ENCODE assay signal across 9 cellular contexts in genomic region chr19:13012390-13012689, GRCh38. TPM values are rescaled to one million over a fixed set of nuclear protein-coding genes. Genes with fewer than 3 reads are reported as not detected.
DNase-seq lines count a peak whose midpoint lies in the region; ATAC-seq lines count a peak whose summit lies in the region.
"Had no signal": no experiment of that assay in that cellular context is flagged by ENCODE, and none has a peak within 500 bp of the region (broad histone marks: within the 10 kb centered on the region; RNA-seq: fewer than 3 reads in every experiment).

No MANE protein-coding gene starts in this region.

- H3K36me3 ChIP-seq in aorta (ENCODE audit: control insufficient read depth in 1 of 2, insufficient read depth in 2 of 2, low read length in 1 of 2) = no peaks in the 10 kb centered on the region

- H3K27ac ChIP-seq in right cardiac atrium (ENCODE audit: low read length) (peak overlapping the region; percentile 49), caudate nucleus (ENCODE audit: low read depth, low read length) (peak overlapping the region; percentile 74), aorta (ENCODE audit: low read depth in 1 of 2, low read length in 2 of 2) (peak overlapping the region; percentile 82 to 87)

- peaks cover 34 to 52% (median 45%) of the 10 kb centered on the region in 3 donors for H3K4me1 Mint-ChIP-seq in naive B cell

- H3K36me3 Mint-ChIP-seq in naive B cell = peaks cover 0 to 12% of the 10 kb centered on the region in 2 donors

- H3K27ac Mint-ChIP-seq in naive B cell = peak overlapping the region in 2 of 6 donors; percentile 83 to 89

- H3K27me3 Mint-ChIP-seq in naive B cell = peaks cover 37 to 89% (median 81%) of the 10 kb centered on the region in 3 donors

- H3K4me3 Mint-ChIP-seq in naive B cell = peak overlapping the region; percentile 87 to 98 (median 94)

- WGBS in right cardiac atrium = 36% methylated on average over 23 of the region's 23 CpGs
- WGBS in aorta, 2 donors = 64 to 70% methylated on average over 23 of the region's 23 CpGs

- intact Hi-C loops in right cardiac atrium (cut with DNase I) (no loop called here), Right ventricle myocardium superior (cut with DNase I) (no loop called here), aorta (cut with DNase I) (no loop called here)

- no peak for ATAC-seq in right cardiac atrium
- ATAC-seq in Right ventricle myocardium superior (ENCODE audit: poor library complexity) = no peak
- ATAC-seq in naive B cell (ENCODE audit: low read depth in 2 of 2) = no peak
- no peak for ATAC-seq in aorta (ENCODE audit: low FRiP score)

- H3K27me3 ChIP-seq in right cardiac atrium (ENCODE audit: control insufficient read depth, insufficient read depth) (no peaks in the 10 kb centered on the region), aorta (ENCODE audit: control insufficient read depth in 1 of 2, insufficient read depth in 2 of 2, low read length in 1 of 2) (no peaks in the 10 kb centered on the region)

- no peaks in the 10 kb centered on the region for H3K9me3 ChIP-seq in right cardiac atrium (ENCODE audit: control insufficient read depth, low read length)
- no peaks in the 10 kb centered on the region for H3K9me3 ChIP-seq in aorta (ENCODE audit: control insufficient read depth, low read length)

- DNase-seq in right cardiac atrium (no peak), Right ventricle myocardium superior (no peak), caudate nucleus (lab: John Stamatoyannopoulos, UW) (no peak), naive B cell (no peak), aorta (no peak), SHP77 treated with DMSO at 0.1 percent for 48 hours (lab: John Stamatoyannopoulos, UW) (no peak), cerebellar nuclear complex (lab: John Stamatoyannopoulos, UW) (no peak), NCI-H2029 treated with DMSO at 0.1 percent for 48 hours (lab: John Stamatoyannopoulos, UW) (no peak)

- peaks cover 0 to 2% (median 0%) of the 10 kb centered on the region in 7 donors for H3K9me3 Mint-ChIP-seq in naive B cell

- H3K4me3 ChIP-seq in right cardiac atrium (ENCODE audit: low read length) (peak overlapping the region; percentile 43), aorta (ENCODE audit: low read length in 2 of 2) (no peak overlapping the region)

- H3K4me1 ChIP-seq in right cardiac atrium (ENCODE audit: control insufficient read depth, insufficient read depth, low read length) (peaks cover 12% of the 10 kb centered on the region), aorta (ENCODE audit: control insufficient read depth in 1 of 2, insufficient read depth in 2 of 2, low read length in 2 of 2) (peaks cover 0 to under 1% of the 10 kb centered on the region in 2 donors)

RNA-seq across cellular contexts. Expression of gene NFIX, which starts 17.1 kb away (rescaled TPM):
- 100 to 1,000 TPM; 123 to 168 (median 156) TPM for total RNA-seq in right cardiac atrium
- 67.4 TPM for polyA plus RNA-seq in right cardiac atrium
- total RNA-seq in Right ventricle myocardium superior = 160 TPM
- 1 to 10 TPM in 2 of 6 donors, under 1 TPM in 2, not detected in 2; 0.21 to 2.1 (median 1.1) TPM for polyA plus RNA-seq in naive B cell (ENCODE audit: low read depth in 6 of 6)
- 100 to 1,000 TPM; 184 to 327 TPM for total RNA-seq in aorta
- 10 to 100 TPM; 45.5 to 49.8 TPM for polyA plus RNA-seq in aorta

RNA-seq across cellular contexts. Expression of gene DAND5, which starts 43.0 kb away (rescaled TPM):
- total RNA-seq in right cardiac atrium (10 to 100 TPM in 2 of 4 donors, 1 to 10 TPM in 2; 5.0 to 13.8 (median 11.1) TPM), Right ventricle myocardium superior (9.1 TPM), aorta (not detected)
- polyA plus RNA-seq in right cardiac atrium (7.0 TPM), naive B cell (ENCODE audit: low read depth in 6 of 6) (not detected), aorta (under 1 TPM in 1 of 2 donors, not detected in 1; 0.13 TPM)
- total RNA-seq: T-helper 2 cell treated with Interferon-gamma antibody and Interleukin-4, amounts not matched to agents 100 ng/mL and 5 ng/mL, for 36 hours had no signal

RNA-seq across cellular contexts. Expression of gene GADD45GIP1, which starts 55.3 kb away (rescaled TPM):
- 10 to 100 TPM; 24.3 to 33.2 (median 29.1) TPM for total RNA-seq in right cardiac atrium
- polyA plus RNA-seq in right cardiac atrium = 64.5 TPM
- total RNA-seq in Right ventricle myocardium superior = 31.1 TPM
- 10 to 100 TPM; 49.4 to 65.9 (median 52.7) TPM for polyA plus RNA-seq in naive B cell (ENCODE audit: low read depth in 6 of 6)
- 10 to 100 TPM; 15.3 to 15.7 TPM for total RNA-seq in aorta
- polyA plus RNA-seq in aorta = 10 to 100 TPM; 30.9 to 40.6 TPM
